8 cellular contexts compared by ENCODE assay signal in the genomic region with DNA sequence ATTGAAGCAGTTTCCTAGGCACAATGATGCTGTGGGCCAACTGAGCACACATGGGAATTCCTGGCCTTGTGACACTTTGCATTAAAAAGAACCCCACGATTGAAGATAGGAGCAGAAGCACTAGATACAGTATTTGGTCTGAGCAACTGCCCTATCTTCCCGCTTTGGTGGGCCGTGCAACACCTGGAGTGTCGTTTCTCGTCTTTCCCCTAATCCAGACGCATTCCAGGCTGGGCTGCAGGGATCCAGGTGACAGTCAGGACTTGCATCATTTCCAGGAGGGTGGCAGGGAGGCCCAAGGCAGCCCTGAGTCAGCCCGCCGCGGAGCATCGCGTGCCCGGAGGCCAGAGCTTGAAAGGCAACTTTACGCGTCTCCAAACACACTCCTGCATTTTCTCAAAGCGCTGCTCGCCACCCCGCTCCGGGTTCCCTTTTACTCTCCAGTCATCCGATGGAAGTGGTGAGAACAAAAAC. TPM values are rescaled to one million over a fixed set of nuclear protein-coding genes. Genes with fewer than 3 reads are reported as not detected.
A peak's percentile ranks its signal among the peaks of the same experiment; 100 is the strongest.
DNase-seq lines count a peak whose midpoint lies in the region; ATAC-seq and TF ChIP-seq lines count a peak whose summit lies in the region.

No MANE protein-coding gene starts in this region.

- no peaks in the 10 kb centered on the region for H3K79me2 ChIP-seq in MM.1S (ENCODE audit: low read length)

- H3K4me2 ChIP-seq in MM.1S (ENCODE audit: low read depth, low read length), result peak overlapping the region; percentile 62; the same call in 1 of the 2 replicates

- H3K4me3 ChIP-seq in GM08714 (ENCODE audit: low read length) (peak overlapping the region; percentile 60; the same call in 1 of the 2 replicates), MM.1S (ENCODE audit: low read length) (peak overlapping the region; percentile 35), upper lobe of left lung (peak overlapping the region in 3 of 4 donors; percentile 34 to 51 (median 41))

- H3F3A ChIP-seq in MM.1S (ENCODE audit: insufficient read depth, low read length), result no peaks in the 10 kb centered on the region

- H3K9me2 ChIP-seq in MM.1S (replicated peaks; ENCODE audit: insufficient read depth, low read length), result no peaks in the 10 kb centered on the region

- H3K27ac ChIP-seq in MM.1S (ENCODE audit: low read length), result no peak overlapping the region
- H3K27ac ChIP-seq in upper lobe of left lung, result peak overlapping the region in 3 of 4 donors; percentile 21 to 69 (median 59)
- H3K27ac ChIP-seq in caudate nucleus (ENCODE audit: low read depth, low read length), result no peak overlapping the region

- no peak for DNase-seq in MM.1S
- DNase-seq in activated naive CD8-positive, alpha-beta T cell treated with anti-CD3 and anti-CD28 coated beads, Interleukin-2, amount 50 U/mL, for 24 hours, result peak; percentile 49
- DNase-seq in iPS-NIHi7 (ENCODE audit: extremely low spot score), result peak; percentile 50
- DNase-seq in upper lobe of left lung, result peak in 1 of 2 donors; percentile 62
- DNase-seq in caudate nucleus (lab: John Stamatoyannopoulos, UW), result no peak
- no peak for DNase-seq in NCI-H2107 treated with DMSO at 0.1 percent for 48 hours (lab: John Stamatoyannopoulos, UW; ENCODE audit: unreplicated experiment)

- peaks cover 5% of the 10 kb centered on the region for H3K9me3 Mint-ChIP-seq in activated naive CD8-positive, alpha-beta T cell treated with anti-CD3 and anti-CD28 coated beads, Interleukin-2, amount 50 U/mL, for 24 hours

- peak overlapping the region; percentile 91 for H3K4me3 Mint-ChIP-seq in activated naive CD8-positive, alpha-beta T cell treated with anti-CD3 and anti-CD28 coated beads, Interleukin-2, amount 50 U/mL, for 24 hours

- H3K9me3 ChIP-seq in MM.1S (replicated peaks; ENCODE audit: insufficient read depth, low read length), result no peaks in the 10 kb centered on the region
- H3K9me3 ChIP-seq in upper lobe of left lung, result no peaks in the 10 kb centered on the region

- H3K9ac ChIP-seq in MM.1S (ENCODE audit: low read length), result no peak overlapping the region

- H3K4me1 ChIP-seq in MM.1S (ENCODE audit: low read length) (0 out of 2 replicates have a peak, but pooled peaks cover 7% of the 10 kb centered on the region), upper lobe of left lung (peaks cover 38 to 57% (median 45%) of the 10 kb centered on the region in 4 donors)

- peak overlapping the region; percentile 29; the same call in 1 of the 2 replicates for H2AFZ ChIP-seq in MM.1S (ENCODE audit: low read length)

- H3K27me3 Mint-ChIP-seq in activated naive CD8-positive, alpha-beta T cell treated with anti-CD3 and anti-CD28 coated beads, Interleukin-2, amount 50 U/mL, for 24 hours, result peaks cover 64% of the 10 kb centered on the region

- no peak for TF ChIP-seq EP300 in upper lobe of left lung (IDR thresholded peaks at IDR 0.05)

- H4K20me1 ChIP-seq in MM.1S (ENCODE audit: insufficient read depth, low read length), result no peaks in the 10 kb centered on the region

- TF ChIP-seq CTCF in MM.1S (IDR thresholded peaks at IDR 0.05; ENCODE audit: low read length) (no peak), upper lobe of left lung (IDR thresholded peaks at IDR 0.05) (no peak)

- H3K27ac Mint-ChIP-seq in activated naive CD8-positive, alpha-beta T cell treated with anti-CD3 and anti-CD28 coated beads, Interleukin-2, amount 50 U/mL, for 24 hours, result peak overlapping the region; percentile 94

- H3K36me3 ChIP-seq in MM.1S (replicated peaks; ENCODE audit: insufficient read depth, low read length), result no peaks in the 10 kb centered on the region
- no peaks in the 10 kb centered on the region for H3K36me3 ChIP-seq in upper lobe of left lung

- ATAC-seq in activated naive CD8-positive, alpha-beta T cell treated with anti-CD3 and anti-CD28 coated beads, Interleukin-2, amount 50 U/mL, for 24 hours, result no peak
- ATAC-seq in upper lobe of left lung (ENCODE audit: low FRiP score in 2 of 2), result no peak
- no peak for ATAC-seq in HG03175 (IDR thresholded peaks at IDR 0.05; ENCODE audit: unreplicated experiment)

- peaks cover 51% of the 10 kb centered on the region for H3K27me3 ChIP-seq in MM.1S (replicated peaks; ENCODE audit: insufficient read depth, low read length)
- H3K27me3 ChIP-seq in upper lobe of left lung, result peaks cover 1 to 28% (median 12%) of the 10 kb centered on the region in 4 donors

- H3K4me1 Mint-ChIP-seq in activated naive CD8-positive, alpha-beta T cell treated with anti-CD3 and anti-CD28 coated beads, Interleukin-2, amount 50 U/mL, for 24 hours, result peaks cover 45% of the 10 kb centered on the region

- peaks cover 32% of the 10 kb centered on the region for H3K36me3 Mint-ChIP-seq in activated naive CD8-positive, alpha-beta T cell treated with anti-CD3 and anti-CD28 coated beads, Interleukin-2, amount 50 U/mL, for 24 hours (ENCODE audit: low read depth)

- WGBS in upper lobe of left lung, 2 donors, result 3% methylated on average over 14 to 19 of the region's 19 CpGs

- TF ChIP-seq POLR2A in upper lobe of left lung (IDR thresholded peaks at IDR 0.05), result no peak

RNA-seq across cellular contexts. Expression of gene STC2, which starts 0.7 kb away (rescaled TPM):
- 10 to 100 TPM in 2 of 6 donors, 1 to 10 TPM in 4; 1.0 to 11.4 (median 6.2) TPM for total RNA-seq in upper lobe of left lung

Comparison
In these comparisons a context has a peak if more than half of its experiments do, and no peak if none do; other contexts are left out.
1. DNase-seq: peak in activated naive CD8-positive, alpha-beta T cell treated with anti-CD3 and anti-CD28 coated beads, Interleukin-2, amount 50 U/mL, for 24 hours (single experiment) and iPS-NIHi7 (single experiment); none in MM.1S (single experiment), caudate nucleus (0 of 61) and NCI-H2107 treated with DMSO at 0.1 percent for 48 hours (single experiment).
2. H3K27ac ChIP-seq: peak in upper lobe of left lung (3 of 4); none in MM.1S (single experiment) and caudate nucleus (single experiment).
3. Peak in every context shown above with its lines, with median percentiles within 50 percentile points of each other: H3K4me3 ChIP-seq.